10 cellular contexts compared by ENCODE assay signal in the genomic region with DNA sequence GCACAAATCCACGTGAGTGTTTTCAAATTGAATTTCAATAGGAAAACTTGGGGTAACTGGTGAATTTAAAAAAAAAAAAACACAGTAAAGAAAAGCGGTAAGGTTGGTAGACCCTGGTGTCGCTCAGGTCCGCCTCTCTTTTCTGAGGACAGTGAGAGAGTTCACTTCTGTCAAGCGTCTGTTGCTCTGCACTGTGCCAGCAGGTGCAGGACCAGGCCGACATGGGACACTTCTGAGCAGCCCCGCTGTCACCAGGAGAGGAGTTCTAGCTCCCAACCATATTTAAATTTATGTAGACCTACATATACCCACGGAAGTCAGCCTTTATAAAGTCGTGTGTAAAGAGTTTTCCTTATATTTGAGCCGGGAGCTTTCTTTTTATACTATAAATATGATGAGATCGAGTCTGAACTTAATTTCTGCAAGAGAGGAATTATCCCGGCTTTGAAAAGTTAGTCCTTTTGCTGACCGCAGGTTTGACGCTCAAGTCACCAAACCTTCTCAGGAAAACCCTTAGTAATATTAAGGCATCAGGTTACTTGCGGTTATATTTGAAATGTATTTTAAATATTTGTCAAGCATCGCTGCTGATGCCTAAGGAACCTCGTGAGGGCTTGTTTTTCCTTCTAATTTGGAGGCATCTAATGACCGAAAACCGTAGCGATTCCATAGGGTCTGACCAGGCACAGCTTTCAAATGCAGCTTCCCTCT. TPM values are rescaled to one million over a fixed set of nuclear protein-coding genes. Genes with fewer than 3 reads are reported as not detected.
A peak's percentile ranks its signal among the peaks of the same experiment; 100 is the strongest.
DNase-seq lines count a peak whose midpoint lies in the region; ATAC-seq and TF ChIP-seq lines count a peak whose summit lies in the region.
"Had no signal": no experiment of that assay in that cellular context is flagged by ENCODE, and none has a peak within 500 bp of the region (broad histone marks: within the 10 kb centered on the region; RNA-seq: fewer than 3 reads in every experiment).

No MANE protein-coding gene starts in this region.

- H3K9me3 Mint-ChIP-seq in CD4-positive, alpha-beta T cell, result no peaks in the 10 kb centered on the region

- no peaks in the 10 kb centered on the region for H4K20me1 ChIP-seq in hepatocyte (ENCODE audit: insufficient read depth, poor library complexity, severe bottlenecking)

- TF ChIP-seq CTCF in CD4-positive, alpha-beta T cell (IDR thresholded peaks at IDR 0.05), result no peak
- TF ChIP-seq CTCF in hepatocyte (IDR thresholded peaks at IDR 0.05; ENCODE audit: poor library complexity), result no peak
- TF ChIP-seq CTCF in brain microvascular endothelial cell (IDR thresholded peaks at IDR 0.05; ENCODE audit: low read depth, low read length, missing control alignments), result no peak

- peak in 9 of 10 experiments; percentile 60 to 82 (median 71) for DNase-seq in CD4-positive, alpha-beta T cell
- peak; percentile 40 to 42 for DNase-seq in activated CD8-positive, alpha-beta memory T cell treated with anti-CD3 and anti-CD28 coated beads for 1 hour (ENCODE audit: extremely low read depth in 1 of 2, low read depth in 1 of 2)
- DNase-seq in hepatocyte (ENCODE audit: low spot score), result no peak
- peak; percentile 40 for DNase-seq in stimulated activated CD8-positive, alpha-beta memory T cell treated with anti-CD3 and anti-CD28 coated beads, Interleukin-12 subunit alpha, Interleukin-12 subunit beta, amount 100 ng/mL, for 1 hour (ENCODE audit: low read depth)
- no peak for DNase-seq in RKO (ENCODE audit: low spot score)
- no peak for DNase-seq in brain microvascular endothelial cell

- H3K4me3 Mint-ChIP-seq in CD4-positive, alpha-beta T cell, result peak overlapping the region; percentile 100

- no peaks in the 10 kb centered on the region for H3K36me3 ChIP-seq in hepatocyte (replicated peaks; ENCODE audit: insufficient read depth, low read depth)
- H3K36me3 ChIP-seq in brain microvascular endothelial cell (replicated peaks), result no peaks in the 10 kb centered on the region

- ATAC-seq in CD4-positive, alpha-beta T cell (ENCODE audit: poor library complexity), result peak; percentile 60
- ATAC-seq in GM19372 (IDR thresholded peaks at IDR 0.05; ENCODE audit: low read depth, unreplicated experiment) (peak; percentile 33), HG03521 (IDR thresholded peaks at IDR 0.05; ENCODE audit: unreplicated experiment) (peak; percentile 43)
- ATAC-seq: HCT116 had no signal

- H3K4me2 ChIP-seq in hepatocyte, result peak overlapping the region; percentile 92

- no peaks in the 10 kb centered on the region for H3K9me2 ChIP-seq in hepatocyte (replicated peaks; ENCODE audit: insufficient read depth)

- intact Hi-C loops in CD4-positive, alpha-beta T cell (cut with DNase I, micrococcal nuclease), result loop anchor here (1.0 to 5.0 kb wide), 6 partner anchors 24 to 163 kb away; no protein-coding TSS in a partner anchor

- peak overlapping the region; percentile 93 for H3K27ac ChIP-seq in CD4-positive, alpha-beta T cell (ENCODE audit: low read depth, low read length)
- H3K27ac ChIP-seq in hepatocyte (no peak overlapping the region), brain microvascular endothelial cell (no peak overlapping the region)

- H3K9me3 ChIP-seq in CD4-positive, alpha-beta T cell (ENCODE audit: control insufficient read depth, low read length), result no peaks in the 10 kb centered on the region
- H3K9me3 ChIP-seq in hepatocyte (ENCODE audit: low read depth), result no peaks in the 10 kb centered on the region

- POLR2A ChIA-PET in CD4-positive, alpha-beta T cell (lab: Charles Lee), result interaction anchor here (0.6 to 32.3 kb wide), 12 partner anchors 9 to 113 kb away, joined by 3 to 2111 read pairs (median 10); no protein-coding TSS in a partner anchor

- H3K4me1 ChIP-seq in hepatocyte (ENCODE audit: insufficient read depth), result no peaks in the 10 kb centered on the region

- H3K4me1 Mint-ChIP-seq in CD4-positive, alpha-beta T cell (ENCODE audit: low read depth), result peaks cover 63% of the 10 kb centered on the region

- in situ Hi-C loops in brain microvascular endothelial cell (cut with HindIII; ENCODE audit: low pct_ligation_motif_present, low sequenced_read_pairs), result no loop called here

- H2AFZ ChIP-seq in hepatocyte, result peak overlapping the region; percentile 6

- H3K27me3 Mint-ChIP-seq in CD4-positive, alpha-beta T cell, result no peaks in the 10 kb centered on the region

- CTCF ChIA-PET in CD4-positive, alpha-beta T cell (lab: Charles Lee), result interaction anchor here (0.6 to 8.4 kb wide), 12 partner anchors 10 to 100 kb away, joined by 3 to 70 read pairs (median 4); no protein-coding TSS in a partner anchor

- H3K79me2 ChIP-seq in hepatocyte, result no peaks in the 10 kb centered on the region

- WGBS in hepatocyte (ENCODE audit: low lambda C conversion rate, missing lambda C conversion rate), result 34% methylated on average over 20 of the region's 20 CpGs

- H3K4me3 ChIP-seq in hepatocyte, result peak overlapping the region; percentile 55
- H3K4me3 ChIP-seq in brain microvascular endothelial cell (ENCODE audit: low read depth, low read length), result no peak overlapping the region

- peaks cover 55% of the 10 kb centered on the region for H3K36me3 Mint-ChIP-seq in CD4-positive, alpha-beta T cell (ENCODE audit: low read depth)

- H3K27me3 ChIP-seq in CD4-positive, alpha-beta T cell (ENCODE audit: control insufficient read depth, insufficient read depth, low read length), result no peaks in the 10 kb centered on the region
- H3K27me3 ChIP-seq in hepatocyte (peaks cover 84% of the 10 kb centered on the region), brain microvascular endothelial cell (replicated peaks) (peaks cover 41% of the 10 kb centered on the region)

- no peak overlapping the region for H3K27ac Mint-ChIP-seq in CD4-positive, alpha-beta T cell

RNA-seq across cellular contexts. Expression of gene IKZF1, which starts 0.6 kb away (rescaled TPM):
- 100 to 1,000 TPM; 297 to 300 TPM for total RNA-seq in CD4-positive, alpha-beta T cell
- total RNA-seq in hepatocyte, result 0.16 and 0.47 TPM in 2 replicates
- 0.16 and 0.52 TPM in 2 replicates for polyA plus RNA-seq in hepatocyte
- total RNA-seq: fibroblast of villous mesenchyme had no signal

Comparison
In these comparisons a context has a peak if more than half of its experiments do, and no peak if none do; other contexts are left out.
1. DNase-seq: peak in CD4-positive, alpha-beta T cell (9 of 10), activated CD8-positive, alpha-beta memory T cell treated with anti-CD3 and anti-CD28 coated beads for 1 hour (2 of 2) and stimulated activated CD8-positive, alpha-beta memory T cell treated with anti-CD3 and anti-CD28 coated beads, Interleukin-12 subunit alpha, Interleukin-12 subunit beta, amount 100 ng/mL, for 1 hour (single experiment); none in hepatocyte (single experiment), RKO (single experiment) and brain microvascular endothelial cell (single experiment).
2. RNA of gene IKZF1, which starts 0.6 kb away (total RNA-seq): 297 to 300 TPM in CD4-positive, alpha-beta T cell; 0.16 to 0.47 TPM in hepatocyte; every median in the first group is over 100 times any median in the second.
3. Peak in every context shown above with its lines, with median percentiles within 50 percentile points of each other: ATAC-seq.